8 cellular contexts compared by ENCODE assay signal in genomic region chr13:113152894-113153809, GRCh38. TPM values are rescaled to one million over a fixed set of nuclear protein-coding genes. Genes with fewer than 3 reads are reported as not detected.
DNase-seq lines count a peak whose midpoint lies in the region; FAIRE-seq and TF ChIP-seq lines count a peak whose summit lies in the region.

No MANE protein-coding gene starts in this region.

- no TSS peak for BruUV-seq in OCI-LY7 (replicated peaks; lab: Mats Ljungman, UMichigan)

- intact Hi-C loops in OCI-LY7 (cut with micrococcal nuclease; ENCODE audit: unreplicated experiment) (no loop called here), stomach (cut with DNase I; ENCODE audit: low total_unique reads) (no loop called here)

- peak overlapping the region; percentile 82 for H3K4me2 ChIP-seq in OCI-LY7 (ENCODE audit: low read length)

- TF ChIP-seq CTCF in OCI-LY7 (conservative IDR thresholded peaks at IDR 0.05; ENCODE audit: low read length) (no peak), bronchial epithelial cell (IDR thresholded peaks at IDR 0.05; ENCODE audit: insufficient read depth, low read length, severe bottlenecking) (no peak), stomach (IDR thresholded peaks at IDR 0.05) (no peak)

- H3K27me3 ChIP-seq in bronchial epithelial cell (ENCODE audit: control insufficient read depth, insufficient read depth, low read length) = peaks cover 5% of the 10 kb centered on the region
- no peaks in the 10 kb centered on the region for H3K27me3 ChIP-seq in layer of hippocampus (ENCODE audit: control insufficient read depth, insufficient read depth, low read length)
- peaks cover 0 to 16% (median 7%) of the 10 kb centered on the region in 3 donors for H3K27me3 ChIP-seq in stomach

- H3K4me1 ChIP-seq in OCI-LY7 (ENCODE audit: insufficient read depth, low read length, poor library complexity, severe bottlenecking) (peaks cover 3% of the 10 kb centered on the region), stomach (peaks cover 15 to 26% (median 20%) of the 10 kb centered on the region in 4 donors)

- FAIRE-seq in H54 (lab: Jason Lieb, UNC) = no peak
- no peak for FAIRE-seq in bronchial epithelial cell (lab: Jason Lieb, UNC)

- no peak for TF ChIP-seq EP300 in stomach (IDR thresholded peaks at IDR 0.05)

- no peaks in the 10 kb centered on the region for H3K9me2 ChIP-seq in OCI-LY7 (ENCODE audit: insufficient read depth, low read length)

- no peaks in the 10 kb centered on the region for H3K9me3 ChIP-seq in OCI-LY7 (ENCODE audit: low read length)
- H3K9me3 ChIP-seq in stomach = no peaks in the 10 kb centered on the region

- H4K20me1 ChIP-seq in OCI-LY7 (ENCODE audit: insufficient read depth, low read length) = no peaks in the 10 kb centered on the region

- CTCF ChIA-PET in OCI-LY7 (lab: Charles Lee; ENCODE audit: unreplicated experiment) = no interaction called here

- DNase-seq in COR-L47 (lab: John Stamatoyannopoulos, UW) (peak; percentile 25), H54 (ENCODE audit: insufficient read length, low spot score) (no peak), OCI-LY7 (ENCODE audit: low spot score) (peak; percentile 4), bronchial epithelial cell (ENCODE audit: low read depth) (no peak), stomach (peak; percentile 49), GOT3 (lab: John Stamatoyannopoulos, UW) (no peak), NCI-H2029 treated with DMSO at 0.1 percent for 48 hours (lab: John Stamatoyannopoulos, UW) (no peak)

- 11 to 32% (median 12%) methylated on average over 22 to 62 of the region's 62 CpGs for whole genome bisulfite sequencing in stomach, 5 donors

- TF ChIP-seq POLR2A in H54 (IDR thresholded peaks at IDR 0.05; ENCODE audit: low read depth, low read length) = 0 out of 2 replicates have a peak, but pooled peaks have one; percentile 10
- no peak for TF ChIP-seq POLR2A in stomach (IDR thresholded peaks at IDR 0.05)

- POLR2A ChIA-PET in OCI-LY7 (lab: Charles Lee) = interaction anchor here (0.6 kb wide), 2 partner anchors 17 to 180 kb away, joined by 3 read pairs; no protein-coding TSS in a partner anchor

- H3K27ac ChIP-seq in OCI-LY7 (ENCODE audit: low read depth, low read length, poor library complexity, severe bottlenecking) (no peak overlapping the region), layer of hippocampus (ENCODE audit: low read depth, low read length) (peak overlapping the region; percentile 77), stomach (peak overlapping the region; percentile 75 to 89 (median 77))

- H3K79me2 ChIP-seq in OCI-LY7 (ENCODE audit: insufficient read depth, low read depth, low read length) = no peaks in the 10 kb centered on the region

- H3K4me3 ChIP-seq in OCI-LY7 (ENCODE audit: low read depth, low read length, poor library complexity, severe bottlenecking) (peak overlapping the region; percentile 55), bronchial epithelial cell (ENCODE audit: low read depth, low read length) (peak overlapping the region; percentile 36), stomach (peak overlapping the region; percentile 37 to 58 (median 42))

- H3K36me3 ChIP-seq in OCI-LY7 (ENCODE audit: insufficient read depth, low read length) = no peaks in the 10 kb centered on the region
- no peaks in the 10 kb centered on the region for H3K36me3 ChIP-seq in bronchial epithelial cell (ENCODE audit: control insufficient read depth, insufficient read depth, low read length)
- H3K36me3 ChIP-seq in stomach = no peaks in the 10 kb centered on the region

- H2AFZ ChIP-seq in OCI-LY7 (ENCODE audit: low read length) = peak overlapping the region; percentile 78; the same call in 1 of the 2 replicates

RNA-seq across cellular contexts. Expression of gene PROZ, which starts 5.3 kb away (rescaled TPM):
- not detected in 2 replicates for total RNA-seq in OCI-LY7 (2014; rRNA removed; shearing (Covaris generic))
- total RNA-seq in OCI-LY7 (2022) (not detected in 2 replicates), bronchial epithelial cell (not detected in 2 replicates), stomach (1 to 10 TPM in 1 of 5 donors, not detected in 4; 1.9 TPM)
- under 1 TPM in 1 of 3 donors, not detected in 2; 0.08 TPM for polyA plus RNA-seq in stomach

RNA-seq across cellular contexts. Expression of gene F10, which starts 30.6 kb away (rescaled TPM):
- total RNA-seq in OCI-LY7 (2014; rRNA removed; shearing (Covaris generic)) = not detected in 2 replicates
- total RNA-seq in OCI-LY7 (2022) = not detected in 2 replicates
- 0.26 TPM in 1 of 2 replicates, not detected in the other for total RNA-seq in bronchial epithelial cell
- 10 to 100 TPM in 1 of 5 donors, 1 to 10 TPM in 1, under 1 TPM in 1, not detected in 2; 0.45 to 14.9 (median 3.0) TPM for total RNA-seq in stomach
- polyA plus RNA-seq in stomach = 1 to 10 TPM; 3.1 to 8.0 (median 3.5) TPM

RNA-seq across cellular contexts. Expression of gene F7, which starts 47.6 kb away (rescaled TPM):
- not detected in 2 replicates for total RNA-seq in OCI-LY7 (2014; rRNA removed; shearing (Covaris generic))
- total RNA-seq in OCI-LY7 (2022) (not detected in 2 replicates), bronchial epithelial cell (not detected in 2 replicates), stomach (not detected)
- under 1 TPM in 1 of 3 donors, not detected in 2; 0.10 TPM for polyA plus RNA-seq in stomach

RNA-seq across cellular contexts. Expression of gene PCID2, which starts 55.3 kb away (rescaled TPM):
- 38.3 and 41.9 TPM in 2 replicates for total RNA-seq in OCI-LY7 (2014; rRNA removed; shearing (Covaris generic))
- 27.9 and 30.2 TPM in 2 replicates for total RNA-seq in OCI-LY7 (2022)
- total RNA-seq in bronchial epithelial cell = 55.3 and 61.1 TPM in 2 replicates
- total RNA-seq in stomach = 10 to 100 TPM; 35.7 to 81.7 (median 44.3) TPM
- polyA plus RNA-seq in stomach = 10 to 100 TPM; 25.9 to 38.3 (median 32.3) TPM

RNA-seq across cellular contexts. Expression of gene CUL4A, which starts 56.3 kb away (rescaled TPM):
- 44.8 and 49.8 TPM in 2 replicates for total RNA-seq in OCI-LY7 (2014; rRNA removed; shearing (Covaris generic))
- total RNA-seq in OCI-LY7 (2022) (46.6 and 47.1 TPM in 2 replicates), bronchial epithelial cell (84.0 and 104 TPM in 2 replicates), stomach (100 to 1,000 TPM; 107 to 153 (median 148) TPM)
- 10 to 100 TPM; 24.4 to 31.0 (median 25.6) TPM for polyA plus RNA-seq in stomach

Comparison
In these comparisons a context has a peak if more than half of its experiments do, and no peak if none do; other contexts are left out.
1. DNase-seq: peak in COR-L47 (single experiment), OCI-LY7 (single experiment) and stomach (single experiment); none in H54 (single experiment), bronchial epithelial cell (single experiment), GOT3 (single experiment) and NCI-H2029 treated with DMSO at 0.1 percent for 48 hours (single experiment).
2. Peak in every context shown above with its lines, with median percentiles within 50 percentile points of each other: H3K4me3 ChIP-seq.